Comparison of ENCODE assay signal across 22 cellular contexts in genomic region chr3:196222876-196223595, GRCh38. TPM values are rescaled to one million over a fixed set of nuclear protein-coding genes. Genes with fewer than 3 reads are reported as not detected.
DNase-seq lines count a peak whose midpoint lies in the region; ATAC-seq and TF ChIP-seq lines count a peak whose summit lies in the region.
"Had no signal": no experiment of that assay in that cellular context is flagged by ENCODE, and none has a peak within 500 bp of the region (broad histone marks: within the 10 kb centered on the region; RNA-seq: fewer than 3 reads in every experiment).

No MANE protein-coding gene starts in this region.

- in situ Hi-C loops in mammary epithelial cell (cut with MboI; ENCODE audit: low sequenced_read_pairs in 2 of 2): no loop called here

- H3K9ac ChIP-seq in mammary epithelial cell (ENCODE audit: insufficient read depth, low read length): no peak overlapping the region
- H3K9ac ChIP-seq: KMS-11 had no signal

- peak; percentile 17 for DNase-seq in mammary epithelial cell
- no peak for DNase-seq in MCF 10A (ENCODE audit: unreplicated experiment)
- peak; percentile 54 for DNase-seq in NCI-H526 treated with DMSO at 0.1 percent for 48 hours (lab: John Stamatoyannopoulos, UW)
- peak; percentile 45 for DNase-seq in epithelial cell of prostate (ENCODE audit: low read depth, low spot score)
- DNase-seq in effector memory CD8-positive, alpha-beta T cell: no peak
- no peak for DNase-seq in vagina (ENCODE audit: extremely low spot score in 2 of 2)
- no peak for DNase-seq in MV-4-11 (lab: John Stamatoyannopoulos, UW)
- no peak for DNase-seq in SIG-M5 (lab: John Stamatoyannopoulos, UW)
- DNase-seq: DMS 273 treated with DMSO at 0.1 percent for 48 hours; GF-D8; small intestine; stimulated activated CD4-positive, alpha-beta T cell treated with anti-CD3 and anti-CD28 coated beads, Interleukin-2, amount 100 ng/mL, for 24 hours; stimulated activated naive B cell treated with anti-CD40 and anti-IgM and Interleukin-4, amounts not matched to agents 10 μg/mL and 1 μg/mL and 100 μg/mL, for 72 hours; T-helper 9 cell had no signal

- no peak overlapping the region for H3K4me3 ChIP-seq in mammary epithelial cell (replicated peaks in 1 of 3; ENCODE audit: insufficient read depth in 1 of 3, low read depth in 2 of 3, low read length in 3 of 3)
- no peak overlapping the region for H3K4me3 ChIP-seq in vagina
- H3K4me3 ChIP-seq: gastroesophageal sphincter had no signal

- H3K27me3 ChIP-seq in mammary epithelial cell (ENCODE audit: insufficient read depth, low read length) (no peaks in the 10 kb centered on the region), vagina (no peaks in the 10 kb centered on the region)

- no peaks in the 10 kb centered on the region for H3K9me3 Mint-ChIP-seq in MCF 10A (ENCODE audit: unreplicated experiment)
- no peaks in the 10 kb centered on the region for H3K9me3 Mint-ChIP-seq in effector memory CD8-positive, alpha-beta T cell
- H3K9me3 Mint-ChIP-seq: stimulated activated naive B cell treated with anti-CD40 and anti-IgM and Interleukin-4, amounts not matched to agents 10 μg/mL and 1 μg/mL and 100 μg/mL, for 72 hours had no signal

- BruUV-seq in mammary epithelial cell (replicated peaks; lab: Mats Ljungman, UMichigan) (no TSS peak), MCF 10A (replicated peaks; lab: Mats Ljungman, UMichigan) (no TSS peak)

- no peaks in the 10 kb centered on the region for H3K36me3 ChIP-seq in mammary epithelial cell (ENCODE audit: insufficient read depth, low read length)
- H3K36me3 ChIP-seq in vagina: no peaks in the 10 kb centered on the region
- H3K36me3 ChIP-seq: gastroesophageal sphincter had no signal

- H3K27ac Mint-ChIP-seq in MCF 10A (ENCODE audit: low read depth, unreplicated experiment): no peak overlapping the region
- no peak overlapping the region for H3K27ac Mint-ChIP-seq in effector memory CD8-positive, alpha-beta T cell
- H3K27ac Mint-ChIP-seq: stimulated activated naive B cell treated with anti-CD40 and anti-IgM and Interleukin-4, amounts not matched to agents 10 μg/mL and 1 μg/mL and 100 μg/mL, for 72 hours had no signal

- no peaks in the 10 kb centered on the region for H4K20me1 ChIP-seq in mammary epithelial cell (ENCODE audit: insufficient read depth, low read length)

- TF ChIP-seq POLR2A in vagina (IDR thresholded peaks at IDR 0.05): no peak

- 73% methylated on average over 17 of the region's 19 CpGs for WGBS in mammary epithelial cell (ENCODE audit: low coverage, missing lambda C conversion rate)

- no peaks in the 10 kb centered on the region for H3K9me3 ChIP-seq in mammary epithelial cell (replicated peaks; ENCODE audit: insufficient read depth, low read length)
- H3K9me3 ChIP-seq in vagina: no peaks in the 10 kb centered on the region
- H3K9me3 ChIP-seq: gastroesophageal sphincter had no signal

- H3K4me1 Mint-ChIP-seq in MCF 10A (ENCODE audit: insufficient read depth, unreplicated experiment): peaks cover 7% of the 10 kb centered on the region
- H3K4me1 Mint-ChIP-seq in effector memory CD8-positive, alpha-beta T cell (ENCODE audit: low read depth in 2 of 2): peaks cover 10 to 11% of the 10 kb centered on the region in 2 donors

- intact Hi-C loops in mammary epithelial cell (cut with micrococcal nuclease): no loop called here
- intact Hi-C loops in MCF 10A (cut with micrococcal nuclease): no loop called here
- intact Hi-C loops in vagina (cut with DNase I): no loop called here

- H3K27ac ChIP-seq in mammary epithelial cell (ENCODE audit: insufficient read depth, low read depth, low read length) (no peak overlapping the region), epithelial cell of prostate (no peak overlapping the region), vagina (no peak overlapping the region)
- H3K27ac ChIP-seq: gastroesophageal sphincter, KMS-11 had no signal

- H3K4me1 ChIP-seq in mammary epithelial cell (ENCODE audit: insufficient read depth, low read length) (peaks cover 14% of the 10 kb centered on the region), vagina (no peaks in the 10 kb centered on the region)

- no peaks in the 10 kb centered on the region for H3K27me3 Mint-ChIP-seq in MCF 10A (ENCODE audit: insufficient read depth, unreplicated experiment)
- H3K27me3 Mint-ChIP-seq in effector memory CD8-positive, alpha-beta T cell: peaks cover 6 to 28% of the 10 kb centered on the region in 2 donors
- H3K27me3 Mint-ChIP-seq: stimulated activated naive B cell treated with anti-CD40 and anti-IgM and Interleukin-4, amounts not matched to agents 10 μg/mL and 1 μg/mL and 100 μg/mL, for 72 hours had no signal

- no peak for ATAC-seq in effector memory CD8-positive, alpha-beta T cell (replicated peaks)
- ATAC-seq: gastroesophageal sphincter; HCT116; stimulated activated naive B cell treated with anti-CD40 and anti-IgM and Interleukin-4, amounts not matched to agents 10 μg/mL and 1 μg/mL and 100 μg/mL, for 72 hours had no signal

- no peak for TF ChIP-seq CTCF in mammary epithelial cell (conservative IDR thresholded peaks at IDR 0.05 in 1 of 2, IDR thresholded peaks at IDR 0.05 in 1 of 2; ENCODE audit: extremely low read depth in 1 of 2, insufficient read depth in 1 of 2, low read depth in 1 of 2, low read length in 2 of 2)
- TF ChIP-seq CTCF in MCF 10A (IDR thresholded peaks at IDR 0.05; ENCODE audit: unreplicated experiment): no peak
- no peak for TF ChIP-seq CTCF in vagina (IDR thresholded peaks at IDR 0.05)

- no peak overlapping the region for H3K4me2 ChIP-seq in mammary epithelial cell (ENCODE audit: insufficient read depth, low read depth, low read length)
- H3K4me2 ChIP-seq: KMS-11 had no signal

- no peak overlapping the region for H3K4me3 Mint-ChIP-seq in MCF 10A (ENCODE audit: unreplicated experiment)
- no peak overlapping the region for H3K4me3 Mint-ChIP-seq in effector memory CD8-positive, alpha-beta T cell
- H3K4me3 Mint-ChIP-seq: stimulated activated naive B cell treated with anti-CD40 and anti-IgM and Interleukin-4, amounts not matched to agents 10 μg/mL and 1 μg/mL and 100 μg/mL, for 72 hours had no signal

- no peaks in the 10 kb centered on the region for H3K79me2 ChIP-seq in mammary epithelial cell (ENCODE audit: insufficient read depth, low read length)

- no peaks in the 10 kb centered on the region for H3K36me3 Mint-ChIP-seq in MCF 10A (ENCODE audit: insufficient read depth, unreplicated experiment)
- peaks cover 7% of the 10 kb centered on the region for H3K36me3 Mint-ChIP-seq in effector memory CD8-positive, alpha-beta T cell (ENCODE audit: insufficient read depth)

- CTCF ChIA-PET in mammary epithelial cell (lab: Charles Lee; ENCODE audit: low non-redundant PET): no interaction called here
- CTCF ChIA-PET in MCF 10A (lab: Yijun Ruan, JAX): no interaction called here

- dilution Hi-C loops in mammary epithelial cell (cut with HindIII; ENCODE audit: low sequenced_read_pairs): loop anchor here (10.0 kb wide), 1 partner anchor 222 kb away; no protein-coding TSS in a partner anchor

- POLR2A ChIA-PET in MCF 10A (lab: Yijun Ruan, JAX): no interaction called here

- no peak overlapping the region for H2AFZ ChIP-seq in mammary epithelial cell (ENCODE audit: low read depth, low read length)

RNA-seq across cellular contexts. Expression of gene SLC51A, which starts 6.7 kb away (rescaled TPM):
- total RNA-seq in mammary epithelial cell (not detected), MCF 10A (2022) (not detected in 2 replicates), vagina (1.2 TPM)
- polyA plus RNA-seq in mammary epithelial cell: not detected
- polyA minus RNA-seq in mammary epithelial cell: not detected
- total RNA-seq: cerebellum, gastroesophageal sphincter, pulmonary artery endothelial cell, RPMI7951 had no signal
- polyA plus RNA-seq: AG04450 had no signal

RNA-seq across cellular contexts. Expression of gene ZDHHC19, which starts 11.8 kb away (rescaled TPM):
- total RNA-seq in mammary epithelial cell: not detected
- not detected for polyA plus RNA-seq in mammary epithelial cell
- polyA minus RNA-seq in mammary epithelial cell: not detected
- total RNA-seq in MCF 10A (2022): not detected in 2 replicates
- not detected for total RNA-seq in vagina
- total RNA-seq: cerebellum, gastroesophageal sphincter, pulmonary artery endothelial cell, RPMI7951, temporal lobe had no signal
- polyA plus RNA-seq: AG04450 had no signal

Comparison
In these comparisons a context has a peak if more than half of its experiments do, and no peak if none do; other contexts are left out.
1. DNase-seq: peak in mammary epithelial cell (single experiment), NCI-H526 treated with DMSO at 0.1 percent for 48 hours (single experiment) and epithelial cell of prostate (single experiment); none in MCF 10A (single experiment), effector memory CD8-positive, alpha-beta T cell (0 of 3), vagina (0 of 2), MV-4-11 (single experiment) and SIG-M5 (single experiment).